10 cellular contexts compared by ENCODE assay signal in genomic region chr22:42716649-42717127, GRCh38. TPM values are rescaled to one million over a fixed set of nuclear protein-coding genes. Genes with fewer than 3 reads are reported as not detected.
DNase-seq lines count a peak whose midpoint lies in the region; ATAC-seq and TF ChIP-seq lines count a peak whose summit lies in the region.
"Had no signal": no experiment of that assay in that cellular context is flagged by ENCODE, and none has a peak within 500 bp of the region (broad histone marks: within the 10 kb centered on the region; RNA-seq: fewer than 3 reads in every experiment).

No MANE protein-coding gene starts in this region.

- H3K36me3 ChIP-seq in breast epithelium, result no peaks in the 10 kb centered on the region
- H3K36me3 ChIP-seq: thoracic aorta had no signal

- intact Hi-C loops in MCF 10A (cut with micrococcal nuclease) (no loop called here), breast epithelium (cut with DNase I; ENCODE audit: low total_unique reads) (no loop called here)

- H3K4me1 Mint-ChIP-seq in MCF 10A (ENCODE audit: insufficient read depth, unreplicated experiment), result peaks cover 24% of the 10 kb centered on the region
- peaks cover 21% of the 10 kb centered on the region for H3K4me1 Mint-ChIP-seq in T-helper 17 cell
- H3K4me1 Mint-ChIP-seq in type B pancreatic cell (ENCODE audit: unreplicated experiment), result peaks cover 23% of the 10 kb centered on the region

- ATAC-seq in HG02938 (IDR thresholded peaks at IDR 0.05; ENCODE audit: unreplicated experiment), result peak; percentile 23
- peak; percentile 33 for ATAC-seq in T-helper 17 cell
- no peak for ATAC-seq in HG03280 (IDR thresholded peaks at IDR 0.05; ENCODE audit: unreplicated experiment)

- no peaks in the 10 kb centered on the region for H3K27me3 Mint-ChIP-seq in MCF 10A (ENCODE audit: insufficient read depth, unreplicated experiment)
- peaks cover 67% of the 10 kb centered on the region for H3K27me3 Mint-ChIP-seq in T-helper 17 cell
- H3K27me3 Mint-ChIP-seq in type B pancreatic cell, result peaks cover 40% of the 10 kb centered on the region

- CTCF ChIA-PET in MCF 10A (lab: Yijun Ruan, JAX), result interaction anchor here (0.6 to 1.2 kb wide), 2 partner anchors 20 to 103 kb away, joined by 3 to 6 read pairs; no protein-coding TSS in a partner anchor

- peaks cover 4 to 6% of the 10 kb centered on the region in 2 donors for H3K4me1 ChIP-seq in breast epithelium

- peaks cover 0 to 5% of the 10 kb centered on the region in 2 donors for H3K27me3 ChIP-seq in breast epithelium

- no peak overlapping the region for H3K4me3 ChIP-seq in breast epithelium
- H3K4me3 ChIP-seq: thoracic aorta had no signal

- TF ChIP-seq CTCF in MCF 10A (IDR thresholded peaks at IDR 0.05; ENCODE audit: unreplicated experiment), result no peak
- no peak for TF ChIP-seq CTCF in breast epithelium (IDR thresholded peaks at IDR 0.05)
- TF ChIP-seq CTCF in type B pancreatic cell (conservative IDR thresholded peaks at IDR 0.05), result no peak

- no peaks in the 10 kb centered on the region for H3K9me3 Mint-ChIP-seq in MCF 10A (ENCODE audit: unreplicated experiment)
- H3K9me3 Mint-ChIP-seq in type B pancreatic cell, result no peaks in the 10 kb centered on the region

- no peak overlapping the region for H3K27ac ChIP-seq in breast epithelium

- DNase-seq in MCF 10A (ENCODE audit: unreplicated experiment) (no peak), breast epithelium (ENCODE audit: low spot score in 2 of 2) (no peak), T-helper 17 cell (no peak), type B pancreatic cell (ENCODE audit: extremely low spot score, unreplicated experiment) (no peak), RKO (ENCODE audit: low spot score) (no peak)
- DNase-seq in stimulated activated CD4-positive, alpha-beta T cell treated with anti-CD3 and anti-CD28 coated beads, Interleukin-2, amount 100 ng/mL, for 24 hours, result no peak
- DNase-seq: ACHN had no signal

- H3K36me3 Mint-ChIP-seq in MCF 10A (ENCODE audit: insufficient read depth, unreplicated experiment) (peaks cover 9% of the 10 kb centered on the region), T-helper 17 cell (ENCODE audit: low read depth) (peaks cover 10% of the 10 kb centered on the region), type B pancreatic cell (peaks cover 9% of the 10 kb centered on the region)

- H3K9me3 ChIP-seq in breast epithelium (no peaks in the 10 kb centered on the region), T-helper 17 cell (ENCODE audit: control insufficient read depth, low read length, poor library complexity, severe bottlenecking) (no peaks in the 10 kb centered on the region)
- H3K9me3 ChIP-seq: thoracic aorta had no signal

- POLR2A ChIA-PET in MCF 10A (lab: Yijun Ruan, JAX), result no interaction called here

- no peak for TF ChIP-seq POLR2A in breast epithelium (IDR thresholded peaks at IDR 0.05)

- no TSS peak for BruUV-seq in MCF 10A (replicated peaks; lab: Mats Ljungman, UMichigan)

- peak overlapping the region; percentile 39 for H3K27ac Mint-ChIP-seq in MCF 10A (ENCODE audit: low read depth, unreplicated experiment)
- no peak overlapping the region for H3K27ac Mint-ChIP-seq in T-helper 17 cell
- H3K27ac Mint-ChIP-seq in type B pancreatic cell, result peak overlapping the region; percentile 91

- no peak overlapping the region for H3K4me3 Mint-ChIP-seq in MCF 10A (ENCODE audit: unreplicated experiment)
- no peak overlapping the region for H3K4me3 Mint-ChIP-seq in T-helper 17 cell
- H3K4me3 Mint-ChIP-seq in type B pancreatic cell, result peak overlapping the region; percentile 62

RNA-seq across cellular contexts. Expression of gene A4GALT, which starts 4.0 kb away (rescaled TPM):
- total RNA-seq in MCF 10A (2022) (8.7 and 12.3 TPM in 2 replicates), breast epithelium (10 to 100 TPM in 2 of 3 donors, 1 to 10 TPM in 1; 6.6 to 32.8 (median 22.9) TPM), T-helper 17 cell (not detected), type B pancreatic cell (ENCODE audit: low replicate concordance) (20.2 and 76.3 TPM in 2 replicates)
